In genomic region chr2:102737435-102737834, GRCh38 we compare ENCODE assay signal across 8 cellular contexts. TPM values are rescaled to one million over a fixed set of nuclear protein-coding genes. Genes with fewer than 3 reads are reported as not detected.
DNase-seq lines count a peak whose midpoint lies in the region; ATAC-seq and TF ChIP-seq lines count a peak whose summit lies in the region.

No MANE protein-coding gene starts in this region.

- no peaks in the 10 kb centered on the region for H3K36me3 Mint-ChIP-seq in stimulated activated naive CD8-positive, alpha-beta T cell treated with anti-CD3 and anti-CD28 coated beads, Interleukin-15, Interleukin-2, amounts not matched to agents 100 ng/mL and 50 ng/mL, for 24 hours (ENCODE audit: low read depth)
- H3K36me3 Mint-ChIP-seq in MCF 10A (ENCODE audit: insufficient read depth, unreplicated experiment) = no peaks in the 10 kb centered on the region

- H3K27me3 ChIP-seq in rectal smooth muscle tissue (ENCODE audit: control insufficient read depth, insufficient read depth, low read length) = no peaks in the 10 kb centered on the region

- BruUV-seq in MCF 10A (replicated peaks; lab: Mats Ljungman, UMichigan) = no TSS peak

- peaks cover 38% of the 10 kb centered on the region for H3K4me1 Mint-ChIP-seq in stimulated activated naive CD8-positive, alpha-beta T cell treated with anti-CD3 and anti-CD28 coated beads, Interleukin-15, Interleukin-2, amounts not matched to agents 100 ng/mL and 50 ng/mL, for 24 hours (ENCODE audit: low read depth)
- H3K4me1 Mint-ChIP-seq in MCF 10A (ENCODE audit: insufficient read depth, unreplicated experiment) = peaks cover 14% of the 10 kb centered on the region

- CTCF ChIA-PET in MCF 10A (lab: Yijun Ruan, JAX) = interaction anchor here (0.7 to 1.7 kb wide), 5 partner anchors 10 to 294 kb away, joined by 3 to 15 read pairs (median 5); no protein-coding TSS in a partner anchor

- no peak overlapping the region for H3K27ac ChIP-seq in rectal smooth muscle tissue (ENCODE audit: low read depth, low read length)

- DNase-seq in stimulated activated naive CD8-positive, alpha-beta T cell treated with anti-CD3 and anti-CD28 coated beads, Interleukin-15, Interleukin-2, amounts not matched to agents 100 U/mL and 50 U/mL, for 24 hours = no peak
- DNase-seq in MCF 10A (ENCODE audit: unreplicated experiment) = no peak
- no peak for DNase-seq in middle frontal gyrus (ENCODE audit: extremely low spot score, low spot score)
- DNase-seq in NCI-H2196 treated with DMSO at 0.1 percent for 48 hours (lab: John Stamatoyannopoulos, UW; ENCODE audit: unreplicated experiment) = no peak
- DNase-seq in ureter (ENCODE audit: low spot score) = no peak

- H3K9me3 Mint-ChIP-seq in stimulated activated naive CD8-positive, alpha-beta T cell treated with anti-CD3 and anti-CD28 coated beads, Interleukin-15, Interleukin-2, amounts not matched to agents 100 ng/mL and 50 ng/mL, for 24 hours = peaks cover 4% of the 10 kb centered on the region
- H3K9me3 Mint-ChIP-seq in MCF 10A (ENCODE audit: unreplicated experiment) = no peaks in the 10 kb centered on the region

- H3K4me3 Mint-ChIP-seq in stimulated activated naive CD8-positive, alpha-beta T cell treated with anti-CD3 and anti-CD28 coated beads, Interleukin-15, Interleukin-2, amounts not matched to agents 100 ng/mL and 50 ng/mL, for 24 hours = peak overlapping the region; percentile 92
- peak overlapping the region; percentile 89 for H3K4me3 Mint-ChIP-seq in MCF 10A (ENCODE audit: unreplicated experiment)

- H3K9ac ChIP-seq in rectal smooth muscle tissue (ENCODE audit: low read length) = no peak overlapping the region

- intact Hi-C loops in MCF 10A (cut with micrococcal nuclease) = no loop called here

- peak overlapping the region; percentile 81 for H3K4me3 ChIP-seq in rectal smooth muscle tissue (ENCODE audit: low read length)

- no peak for ATAC-seq in stimulated activated naive CD8-positive, alpha-beta T cell treated with anti-CD3 and anti-CD28 coated beads, Interleukin-15, Interleukin-2, amounts not matched to agents 100 U/mL and 50 U/mL, for 24 hours
- peak; percentile 36 for ATAC-seq in HG03457 (IDR thresholded peaks at IDR 0.05; ENCODE audit: unreplicated experiment)

- no peak for TF ChIP-seq CTCF in MCF 10A (IDR thresholded peaks at IDR 0.05; ENCODE audit: unreplicated experiment)

- H3K4me1 ChIP-seq in rectal smooth muscle tissue (ENCODE audit: control insufficient read depth, insufficient read depth, low read length) = peaks cover 2% of the 10 kb centered on the region

- no peaks in the 10 kb centered on the region for H3K27me3 Mint-ChIP-seq in stimulated activated naive CD8-positive, alpha-beta T cell treated with anti-CD3 and anti-CD28 coated beads, Interleukin-15, Interleukin-2, amounts not matched to agents 100 ng/mL and 50 ng/mL, for 24 hours
- no peaks in the 10 kb centered on the region for H3K27me3 Mint-ChIP-seq in MCF 10A (ENCODE audit: insufficient read depth, unreplicated experiment)

- POLR2A ChIA-PET in MCF 10A (lab: Yijun Ruan, JAX) = interaction anchor here (0.6 to 1.0 kb wide), 2 partner anchors 11 to 704 kb away, joined by 3 read pairs; no protein-coding TSS in a partner anchor

- H3K27ac Mint-ChIP-seq in stimulated activated naive CD8-positive, alpha-beta T cell treated with anti-CD3 and anti-CD28 coated beads, Interleukin-15, Interleukin-2, amounts not matched to agents 100 ng/mL and 50 ng/mL, for 24 hours = peak overlapping the region; percentile 84
- no peak overlapping the region for H3K27ac Mint-ChIP-seq in MCF 10A (ENCODE audit: low read depth, unreplicated experiment)

- no peaks in the 10 kb centered on the region for H3K36me3 ChIP-seq in rectal smooth muscle tissue (ENCODE audit: control insufficient read depth, insufficient read depth, low read length)

RNA-seq across cellular contexts. Expression of gene TMEM182, which starts 24.4 kb away (rescaled TPM):
- total RNA-seq in MCF 10A (2022) = 5.3 and 5.7 TPM in 2 replicates
- 12.8 TPM for total RNA-seq in ureter
